In the genomic region with DNA sequence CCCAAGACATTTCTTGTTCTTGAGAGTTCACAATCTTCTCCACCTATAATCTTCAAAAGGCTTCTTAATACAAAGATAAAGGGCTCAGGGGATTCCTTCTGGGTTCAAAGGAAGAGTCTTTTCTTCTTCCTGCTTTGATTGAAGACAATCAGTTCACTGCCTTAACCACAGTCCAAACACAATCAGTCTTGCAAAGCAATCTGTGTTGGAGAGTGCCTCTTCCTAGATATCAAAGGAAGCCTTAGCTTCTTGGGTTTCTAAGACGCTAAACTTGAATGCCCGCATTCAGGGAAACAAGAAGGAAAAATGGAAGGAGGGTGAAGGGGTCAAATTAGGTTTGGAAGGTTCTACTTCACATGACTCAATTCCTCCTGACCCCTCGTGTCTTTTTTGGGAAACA, we compare ENCODE assay signal across 1 cellular context.
TF ChIP-seq lines count a peak whose summit lies in the region.

No MANE protein-coding gene starts in this region.

TF ChIP-seq in H1, 55 proteins besides CTCF, POLR2A, EP300 and RAD21:
- no peak for TF ChIP-seq JUN (IDR thresholded peaks at IDR 0.05; ENCODE audit: low read depth, low read length)
- TF ChIP-seq FOSL1 (IDR thresholded peaks at IDR 0.05; ENCODE audit: insufficient read depth, low read depth, low read length) = no peak
- TF ChIP-seq SIRT6 (IDR thresholded peaks at IDR 0.05; ENCODE audit: low read length) = no peak
- TF ChIP-seq TCF12 (IDR thresholded peaks at IDR 0.05; ENCODE audit: low read depth, low read length) = no peak
- TF ChIP-seq ASH2L (IDR thresholded peaks at IDR 0.05; ENCODE audit: low read length) = no peak
- TF ChIP-seq SP4 (IDR thresholded peaks at IDR 0.05; ENCODE audit: low read length) = no peak
- TF ChIP-seq JUND (IDR thresholded peaks at IDR 0.05; ENCODE audit: low read length) = no peak
- TF ChIP-seq, protein P1, sequence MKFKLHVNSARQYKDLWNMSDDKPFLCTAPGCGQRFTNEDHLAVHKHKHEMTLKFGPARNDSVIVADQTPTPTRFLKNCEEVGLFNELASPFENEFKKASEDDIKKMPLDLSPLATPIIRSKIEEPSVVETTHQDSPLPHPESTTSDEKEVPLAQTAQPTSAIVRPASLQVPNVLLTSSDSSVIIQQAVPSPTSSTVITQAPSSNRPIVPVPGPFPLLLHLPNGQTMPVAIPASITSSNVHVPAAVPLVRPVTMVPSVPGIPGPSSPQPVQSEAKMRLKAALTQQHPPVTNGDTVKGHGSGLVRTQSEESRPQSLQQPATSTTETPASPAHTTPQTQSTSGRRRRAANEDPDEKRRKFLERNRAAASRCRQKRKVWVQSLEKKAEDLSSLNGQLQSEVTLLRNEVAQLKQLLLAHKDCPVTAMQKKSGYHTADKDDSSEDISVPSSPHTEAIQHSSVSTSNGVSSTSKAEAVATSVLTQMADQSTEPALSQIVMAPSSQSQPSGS (IDR thresholded peaks at IDR 0.05; ENCODE audit: low read length) = no peak
- TF ChIP-seq RBBP5 (IDR thresholded peaks at IDR 0.05; ENCODE audit: borderline replicate concordance, low read depth, low read length) = no peak
- no peak for TF ChIP-seq CEBPB (IDR thresholded peaks at IDR 0.05; ENCODE audit: low read depth, low read length)
- TF ChIP-seq BACH1 (IDR thresholded peaks at IDR 0.05; ENCODE audit: low read length) = no peak
- TF ChIP-seq POLR2AphosphoS5 (IDR thresholded peaks at IDR 0.05; ENCODE audit: low read depth, low read length) = no peak
- TF ChIP-seq CTBP2 (IDR thresholded peaks at IDR 0.05; ENCODE audit: borderline replicate concordance, insufficient read depth, insufficient read length, low read length) = no peak
